In the genomic region with DNA sequence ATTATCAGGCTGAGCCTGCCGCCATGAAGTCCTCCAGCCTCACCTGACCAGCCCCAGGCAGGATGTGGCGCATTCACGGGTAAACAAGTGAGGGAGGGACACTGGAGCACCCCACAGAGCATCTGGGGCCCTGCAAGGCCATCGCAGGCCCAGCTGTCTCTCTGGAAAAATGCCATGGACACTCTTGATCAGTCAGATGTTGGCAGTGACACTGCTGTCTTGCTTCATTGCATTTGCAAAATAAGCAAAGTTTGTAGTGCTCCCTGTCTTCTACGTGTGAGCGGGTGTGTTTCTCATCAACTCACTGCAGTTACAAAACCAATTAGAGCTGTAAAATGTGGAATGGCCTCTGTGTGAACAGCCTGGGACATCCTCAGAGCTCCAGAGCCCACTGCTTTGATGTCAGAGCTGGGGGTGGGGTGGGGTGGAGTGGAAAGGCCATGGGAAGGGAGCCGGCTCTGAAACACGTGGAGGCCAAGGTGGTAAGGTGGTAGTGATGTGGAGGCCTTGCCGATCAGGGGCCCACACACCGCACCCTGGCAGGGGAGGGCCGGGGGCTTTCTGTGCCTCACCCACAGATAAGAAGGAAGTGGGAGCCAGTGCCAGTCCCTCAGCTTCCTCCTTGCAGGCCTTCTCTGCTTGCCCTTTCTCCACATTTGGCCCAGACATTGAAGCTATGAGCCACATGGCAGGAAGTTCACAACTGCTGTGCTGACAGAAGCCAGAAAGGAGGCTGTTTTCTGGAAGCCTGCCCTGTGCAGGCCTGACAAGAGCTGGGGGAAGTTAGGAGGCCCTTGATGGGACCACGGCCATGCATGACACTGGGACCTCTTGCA, we compare ENCODE assay signal across 8 cellular contexts.
A peak's percentile ranks its signal among the peaks of the same experiment; 100 is the strongest.
DNase-seq lines count a peak whose midpoint lies in the region; ATAC-seq and TF ChIP-seq lines count a peak whose summit lies in the region.

No MANE protein-coding gene starts in this region.

- WGBS in SK-N-SH (ENCODE audit: low lambda C conversion rate), result 75% methylated on average over 8 of the region's 12 CpGs
- 50% methylated on average over 12 of the region's 12 CpGs for WGBS in mesenchymal stem cell

- H3K36me3 ChIP-seq in SK-N-SH (replicated peaks in 1 of 2; ENCODE audit: control insufficient read depth in 1 of 2, insufficient read depth in 2 of 2, low read length in 1 of 2), result no peaks in the 10 kb centered on the region
- no peaks in the 10 kb centered on the region for H3K36me3 ChIP-seq in mesenchymal stem cell (ENCODE audit: control insufficient read depth in 1 of 2, insufficient read depth in 2 of 2, low read depth in 1 of 2, low read length in 2 of 2)
- H3K36me3 ChIP-seq in vagina, result no peaks in the 10 kb centered on the region

- no peak overlapping the region for H2AFZ ChIP-seq in SK-N-SH (ENCODE audit: low read depth)
- H2AFZ ChIP-seq in mesenchymal stem cell (ENCODE audit: low read depth, low read length), result no peak overlapping the region

- no peak overlapping the region for H3K14ac ChIP-seq in mesenchymal stem cell (ENCODE audit: low read length in 2 of 2)

- no peak overlapping the region for H2AK5ac ChIP-seq in mesenchymal stem cell (ENCODE audit: low read length, severe bottlenecking)

- H3K23ac ChIP-seq in mesenchymal stem cell (ENCODE audit: low read length in 2 of 2), result no peak overlapping the region

- POLR2A ChIA-PET in SK-N-SH (lab: Yijun Ruan, JAX), result interaction anchor here (0.7 kb wide), 1 partner anchor 124 kb away, joined by 3 read pairs; no protein-coding TSS in a partner anchor

- peak overlapping the region; percentile 52 for H4K8ac ChIP-seq in mesenchymal stem cell (ENCODE audit: low read length)

- H3K4me2 ChIP-seq in SK-N-SH (no peak overlapping the region), mesenchymal stem cell (ENCODE audit: low read length, poor library complexity, severe bottlenecking) (no peak overlapping the region)

- no peak for ATAC-seq in SK-N-SH treated with all-trans-retinoic acid at 6 μM for 48 hours
- no peak for ATAC-seq in GM18502 (IDR thresholded peaks at IDR 0.05; ENCODE audit: poor library complexity, unreplicated experiment)
- ATAC-seq in GM18907 (IDR thresholded peaks at IDR 0.05; ENCODE audit: unreplicated experiment), result no peak

- peak overlapping the region in 1 of 2 experiments; percentile 52 for H3K4ac ChIP-seq in mesenchymal stem cell (ENCODE audit: low read depth in 1 of 2, low read length in 2 of 2)

- peak overlapping the region; percentile 55 to 84 for H3K18ac ChIP-seq in mesenchymal stem cell (ENCODE audit: low read depth in 1 of 2, low read length in 2 of 2)

- H3K9me3 ChIP-seq in SK-N-SH, result no peaks in the 10 kb centered on the region
- H3K9me3 ChIP-seq in mesenchymal stem cell (ENCODE audit: control insufficient read depth, low read length), result no peaks in the 10 kb centered on the region
- H3K9me3 ChIP-seq in vagina, result no peaks in the 10 kb centered on the region

- H4K20me1 ChIP-seq in SK-N-SH (ENCODE audit: insufficient read depth), result no peaks in the 10 kb centered on the region

- no peaks in the 10 kb centered on the region for H3K79me2 ChIP-seq in SK-N-SH (ENCODE audit: insufficient read depth)

- peak in 1 of 2 experiments; percentile 10; a peak in 1 of 4 replicates for TF ChIP-seq EP300 in SK-N-SH (IDR thresholded peaks at IDR 0.05; ENCODE audit: borderline replicate concordance in 1 of 2, low read depth in 1 of 2, low read length in 1 of 2)

- no peak overlapping the region for H2BK120ac ChIP-seq in mesenchymal stem cell (ENCODE audit: low read depth, low read length)

- no peaks in the 10 kb centered on the region for H3K9me2 ChIP-seq in SK-N-SH

- no peak for TF ChIP-seq POLR2A in vagina (IDR thresholded peaks at IDR 0.05)

- H3K9ac ChIP-seq in SK-N-SH (no peak overlapping the region), mesenchymal stem cell (ENCODE audit: low read length) (no peak overlapping the region)

- no peak for TF ChIP-seq RAD21 in SK-N-SH (IDR thresholded peaks at IDR 0.05; ENCODE audit: low read length)

- H2BK12ac ChIP-seq in mesenchymal stem cell (ENCODE audit: low read length in 2 of 2), result peak overlapping the region; percentile 22 to 26

- H3K4me3 ChIP-seq in SK-N-SH (ENCODE audit: low read depth in 2 of 2, low read length in 1 of 2) (no peak overlapping the region), mesenchymal stem cell (ENCODE audit: insufficient read depth in 1 of 2, low read depth in 1 of 2, low read length in 2 of 2) (no peak overlapping the region), vagina (no peak overlapping the region)

- no peak for TF ChIP-seq CTCF in SK-N-SH (IDR thresholded peaks at IDR 0.05)
- no peak for TF ChIP-seq CTCF in vagina (IDR thresholded peaks at IDR 0.05)

- peak overlapping the region; percentile 34 for H2BK15ac ChIP-seq in mesenchymal stem cell (ENCODE audit: low read depth, poor library complexity, severe bottlenecking)

- peak overlapping the region in 1 of 2 experiments; percentile 75; a peak in 2 of 4 replicates for H3K27ac ChIP-seq in SK-N-SH (ENCODE audit: low read depth in 2 of 2, low read length in 1 of 2)
- H3K27ac ChIP-seq in caudate nucleus (ENCODE audit: low read depth, low read length), result peak overlapping the region; percentile 77
- H3K27ac ChIP-seq in mesenchymal stem cell (ENCODE audit: low read length, poor library complexity, severe bottlenecking), result no peak overlapping the region
- H3K27ac ChIP-seq in vagina, result peak overlapping the region; percentile 51

- peak overlapping the region; percentile 88 for H4K91ac ChIP-seq in mesenchymal stem cell (ENCODE audit: low read length)

- CTCF ChIA-PET in SK-N-SH (lab: Yijun Ruan, JAX), result interaction anchor here (0.7 to 1.5 kb wide), 4 partner anchors 43 to 261 kb away, joined by 3 to 4 read pairs (median 3); no protein-coding TSS in a partner anchor

- intact Hi-C loops in vagina (cut with DNase I), result loop anchor here (5.0 kb wide), 1 partner anchor 1548 kb away; no protein-coding TSS in a partner anchor

- no peaks in the 10 kb centered on the region for H3F3A ChIP-seq in SK-N-SH (replicated peaks; ENCODE audit: insufficient read depth)

- H2BK5ac ChIP-seq in mesenchymal stem cell (ENCODE audit: low read depth, low read length, poor library complexity, severe bottlenecking), result no peak overlapping the region

- no peaks in the 10 kb centered on the region for H3K79me1 ChIP-seq in mesenchymal stem cell (replicated peaks; ENCODE audit: low read length, poor library complexity, severe bottlenecking)

- H3K4me1 ChIP-seq in SK-N-SH (ENCODE audit: control insufficient read depth in 1 of 2, insufficient read depth in 2 of 2, low read depth in 1 of 2, low read length in 1 of 2) (peaks cover 0 to 49% of the 10 kb centered on the region in 2 experiments; a peak in 1 of 4 replicates), mesenchymal stem cell (ENCODE audit: control insufficient read depth, insufficient read depth, low read depth, low read length) (peaks cover 9% of the 10 kb centered on the region), vagina (peaks cover 15% of the 10 kb centered on the region)

- DNase-seq in SK-N-SH (peak; percentile 46), caudate nucleus (lab: John Stamatoyannopoulos, UW) (peak in 41 of 61 donors; percentile 6 to 72 (median 41)), mesenchymal stem cell (peak; percentile 71), vagina (ENCODE audit: extremely low spot score in 2 of 2) (peak; percentile 79 to 88), GM03348 (ENCODE audit: low spot score) (no peak)

- H3K27me3 ChIP-seq in SK-N-SH (ENCODE audit: insufficient read depth) (peaks cover 6% of the 10 kb centered on the region; the same call in 1 of the 2 replicates), mesenchymal stem cell (ENCODE audit: control insufficient read depth in 1 of 2, insufficient read depth in 1 of 2, low read length in 2 of 2) (peaks cover 0 to 6% of the 10 kb centered on the region in 2 experiments), vagina (no peaks in the 10 kb centered on the region)

TF ChIP-seq in SK-N-SH, 30 proteins besides CTCF, POLR2A, EP300 and RAD21 (continues in another document):
- TF ChIP-seq NRF1 (IDR thresholded peaks at IDR 0.05; ENCODE audit: low read depth, low read length) (no peak), TAF1 (IDR thresholded peaks at IDR 0.05; ENCODE audit: borderline replicate concordance, low read depth, low read length) (no peak), JUND (IDR thresholded peaks at IDR 0.05) (no peak), RXRA (IDR thresholded peaks at IDR 0.05; ENCODE audit: borderline replicate concordance, low read depth) (no peak), SMC3 (IDR thresholded peaks at IDR 0.05; ENCODE audit: low read depth, low read length) (peak; percentile 1; the same call in 1 of the 2 replicates)
- TF ChIP-seq, protein P1, sequence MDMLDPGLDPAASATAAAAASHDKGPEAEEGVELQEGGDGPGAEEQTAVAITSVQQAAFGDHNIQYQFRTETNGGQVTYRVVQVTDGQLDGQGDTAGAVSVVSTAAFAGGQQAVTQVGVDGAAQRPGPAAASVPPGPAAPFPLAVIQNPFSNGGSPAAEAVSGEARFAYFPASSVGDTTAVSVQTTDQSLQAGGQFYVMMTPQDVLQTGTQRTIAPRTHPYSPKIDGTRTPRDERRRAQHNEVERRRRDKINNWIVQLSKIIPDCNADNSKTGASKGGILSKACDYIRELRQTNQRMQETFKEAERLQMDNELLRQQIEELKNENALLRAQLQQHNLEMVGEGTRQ (IDR thresholded peaks at IDR 0.05; ENCODE audit: borderline replicate concordance, low read depth, low read length), result no peak

TF ChIP-seq in SK-N-SH treated with all-trans-retinoic acid at 6 μM for 48 hours, 23 proteins besides CTCF, POLR2A, EP300 and RAD21 (continues in another document):
- TF ChIP-seq CSDC2 (CRISPR knock-in tag; IDR thresholded peaks at IDR 0.05) (no peak), ZFP3 (CRISPR knock-in tag; IDR thresholded peaks at IDR 0.05) (no peak), ARNTL (CRISPR knock-in tag; IDR thresholded peaks at IDR 0.05; ENCODE audit: borderline replicate concordance, low read depth) (no peak), ESRRG (CRISPR knock-in tag; IDR thresholded peaks at IDR 0.05) (no peak), ISL1 (CRISPR knock-in tag; IDR thresholded peaks at IDR 0.05) (no peak), TOX (CRISPR knock-in tag; IDR thresholded peaks at IDR 0.05; ENCODE audit: borderline replicate concordance) (no peak)
- TF ChIP-seq, protein P2, sequence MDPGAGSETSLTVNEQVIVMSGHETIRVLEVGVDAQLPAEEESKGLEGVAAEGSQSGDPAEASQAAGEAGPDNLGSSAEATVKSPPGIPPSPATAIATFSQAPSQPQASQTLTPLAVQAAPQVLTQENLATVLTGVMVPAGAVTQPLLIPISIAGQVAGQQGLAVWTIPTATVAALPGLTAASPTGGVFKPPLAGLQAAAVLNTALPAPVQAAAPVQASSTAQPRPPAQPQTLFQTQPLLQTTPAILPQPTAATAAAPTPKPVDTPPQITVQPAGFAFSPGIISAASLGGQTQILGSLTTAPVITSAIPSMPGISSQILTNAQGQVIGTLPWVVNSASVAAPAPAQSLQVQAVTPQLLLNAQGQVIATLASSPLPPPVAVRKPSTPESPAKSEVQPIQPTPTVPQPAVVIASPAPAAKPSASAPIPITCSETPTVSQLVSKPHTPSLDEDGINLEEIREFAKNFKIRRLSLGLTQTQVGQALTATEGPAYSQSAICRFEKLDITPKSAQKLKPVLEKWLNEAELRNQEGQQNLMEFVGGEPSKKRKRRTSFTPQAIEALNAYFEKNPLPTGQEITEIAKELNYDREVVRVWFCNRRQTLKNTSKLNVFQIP (CRISPR knock-in tag; IDR thresholded peaks at IDR 0.05; ENCODE audit: borderline replicate concordance, low read depth), result no peak
